Comparison of ENCODE assay signal across 9 cellular contexts in the genomic region with DNA sequence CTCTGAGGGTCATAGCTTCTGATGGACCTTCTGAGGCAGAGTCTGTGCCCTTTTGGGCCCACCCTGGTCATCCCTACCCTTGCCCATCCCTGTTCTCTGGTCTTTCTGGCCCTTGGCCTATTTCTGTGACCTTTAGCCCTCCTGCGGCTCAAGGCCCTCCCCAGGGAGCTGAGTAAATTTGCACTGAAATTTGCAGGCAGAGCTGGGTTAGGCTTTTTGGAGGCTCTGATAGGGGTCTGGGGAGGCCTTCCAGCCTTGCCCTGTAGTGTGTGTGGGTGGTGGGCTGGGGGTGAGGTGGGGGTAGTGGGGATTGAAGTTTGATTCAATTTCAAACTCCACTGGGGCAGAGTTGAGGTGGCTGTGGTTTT. TPM values are rescaled to one million over a fixed set of nuclear protein-coding genes. Genes with fewer than 3 reads are reported as not detected.
A peak's percentile ranks its signal among the peaks of the same experiment; 100 is the strongest.
DNase-seq lines count a peak whose midpoint lies in the region; ATAC-seq and TF ChIP-seq lines count a peak whose summit lies in the region.
"Had no signal": no experiment of that assay in that cellular context is flagged by ENCODE, and none has a peak within 500 bp of the region (broad histone marks: within the 10 kb centered on the region; RNA-seq: fewer than 3 reads in every experiment).

No MANE protein-coding gene starts in this region.

- no peak for TF ChIP-seq RAD21 in SK-N-SH (IDR thresholded peaks at IDR 0.05; ENCODE audit: low read length)

- H3K4me3 ChIP-seq in SK-N-SH (ENCODE audit: low read depth in 2 of 2, low read length in 1 of 2) (no peak overlapping the region), left lung (peak overlapping the region in 1 of 2 donors; percentile 26)

- H3K9me3 ChIP-seq in SK-N-SH (no peaks in the 10 kb centered on the region), left lung (no peaks in the 10 kb centered on the region)

- peak overlapping the region; percentile 74 for H3K4me3 Mint-ChIP-seq in activated CD4-positive, alpha-beta memory T cell treated with anti-CD3 and anti-CD28 coated beads for 36 hours
- peak overlapping the region; percentile 90 for H3K4me3 Mint-ChIP-seq in stimulated activated effector memory CD8-positive, alpha-beta T cell treated with anti-CD3 and anti-CD28 coated beads, Interleukin-12 subunit alpha, Interleukin-12 subunit beta, amount 100 ng/mL, for 72 hours

- no peak for TF ChIP-seq EP300 in SK-N-SH (IDR thresholded peaks at IDR 0.05; ENCODE audit: borderline replicate concordance in 1 of 2, low read depth in 1 of 2, low read length in 1 of 2)

- peaks cover 100% of the 10 kb centered on the region for H3K79me2 ChIP-seq in SK-N-SH (ENCODE audit: insufficient read depth)

- H3K27me3 ChIP-seq in SK-N-SH (ENCODE audit: insufficient read depth) = no peaks in the 10 kb centered on the region
- no peaks in the 10 kb centered on the region for H3K27me3 ChIP-seq in left lung

- H3K4me1 Mint-ChIP-seq in activated CD4-positive, alpha-beta memory T cell treated with anti-CD3 and anti-CD28 coated beads for 36 hours (ENCODE audit: low read depth) = peaks cover 95% of the 10 kb centered on the region
- peaks cover 95% of the 10 kb centered on the region for H3K4me1 Mint-ChIP-seq in stimulated activated effector memory CD8-positive, alpha-beta T cell treated with anti-CD3 and anti-CD28 coated beads, Interleukin-12 subunit alpha, Interleukin-12 subunit beta, amount 100 ng/mL, for 72 hours

- H3K9me2 ChIP-seq in SK-N-SH = no peaks in the 10 kb centered on the region

- peaks cover 2% of the 10 kb centered on the region for H3K27me3 Mint-ChIP-seq in activated CD4-positive, alpha-beta memory T cell treated with anti-CD3 and anti-CD28 coated beads for 36 hours

- WGBS in SK-N-SH (ENCODE audit: low lambda C conversion rate) = 55% methylated on average over 1 of the region's 1 CpG

- intact Hi-C loops in activated CD4-positive, alpha-beta memory T cell treated with anti-CD3 and anti-CD28 coated beads for 36 hours (cut with micrococcal nuclease) = no loop called here
- intact Hi-C loops in left lung (cut with DNase I) = no loop called here

- TF ChIP-seq CTCF in SK-N-SH (IDR thresholded peaks at IDR 0.05) (no peak), left lung (IDR thresholded peaks at IDR 0.05) (no peak)

- DNase-seq in SK-N-SH (no peak), left lung (peak in 1 of 2 donors; percentile 23), middle frontal gyrus (ENCODE audit: extremely low spot score, low spot score) (no peak)
- DNase-seq in activated CD4-positive, alpha-beta memory T cell treated with anti-CD3 and anti-CD28 coated beads for 36 hours = no peak
- no peak for DNase-seq in stimulated activated effector memory CD8-positive, alpha-beta T cell treated with anti-CD3 and anti-CD28 coated beads, Interleukin-12 subunit alpha, Interleukin-12 subunit beta, amount 100 ng/mL, for 72 hours (ENCODE audit: low spot score in 2 of 2)

- CTCF ChIA-PET in SK-N-SH (lab: Yijun Ruan, JAX) = interaction anchor here (1.1 to 57.6 kb wide), 5 partner anchors 13 to 120 kb away, joined by 3 to 1706 read pairs (median 6); a partner anchor contains a TSS
- CTCF ChIA-PET in activated CD4-positive, alpha-beta memory T cell treated with anti-CD3 and anti-CD28 coated beads for 36 hours (lab: Charles Lee) = interaction anchor here (0.9 to 6.9 kb wide), 8 partner anchors 10 to 135 kb away, joined by 3 to 34 read pairs (median 6); no protein-coding TSS in a partner anchor

- peaks cover 6% of the 10 kb centered on the region for H3K36me3 Mint-ChIP-seq in activated CD4-positive, alpha-beta memory T cell treated with anti-CD3 and anti-CD28 coated beads for 36 hours
- peaks cover 84% of the 10 kb centered on the region for H3K36me3 Mint-ChIP-seq in stimulated activated effector memory CD8-positive, alpha-beta T cell treated with anti-CD3 and anti-CD28 coated beads, Interleukin-12 subunit alpha, Interleukin-12 subunit beta, amount 100 ng/mL, for 72 hours

- POLR2A ChIA-PET in SK-N-SH (lab: Yijun Ruan, JAX) = interaction anchor here (0.8 to 1.6 kb wide), 2 partner anchors 15 to 24 kb away, joined by 3 to 6 read pairs; no protein-coding TSS in a partner anchor
- POLR2A ChIA-PET in activated CD4-positive, alpha-beta memory T cell treated with anti-CD3 and anti-CD28 coated beads for 36 hours (lab: Charles Lee) = interaction anchor here (1.1 to 2.4 kb wide), 4 partner anchors 10 to 20 kb away, joined by 3 to 8 read pairs (median 4); no protein-coding TSS in a partner anchor

- peaks cover 27% of the 10 kb centered on the region for H3F3A ChIP-seq in SK-N-SH (replicated peaks; ENCODE audit: insufficient read depth)

- no peak overlapping the region for H2AFZ ChIP-seq in SK-N-SH (ENCODE audit: low read depth)

- H3K27ac Mint-ChIP-seq in activated CD4-positive, alpha-beta memory T cell treated with anti-CD3 and anti-CD28 coated beads for 36 hours = peak overlapping the region; percentile 99
- peak overlapping the region; percentile 100 for H3K27ac Mint-ChIP-seq in stimulated activated effector memory CD8-positive, alpha-beta T cell treated with anti-CD3 and anti-CD28 coated beads, Interleukin-12 subunit alpha, Interleukin-12 subunit beta, amount 100 ng/mL, for 72 hours

- H3K36me3 ChIP-seq in SK-N-SH (replicated peaks in 1 of 2; ENCODE audit: control insufficient read depth in 1 of 2, insufficient read depth in 2 of 2, low read length in 1 of 2) = peaks cover 3 to 4% of the 10 kb centered on the region in 2 experiments
- H3K36me3 ChIP-seq in left lung = peaks cover 0 to 11% of the 10 kb centered on the region in 2 donors

- H3K9ac ChIP-seq in SK-N-SH = no peak overlapping the region

- H3K27ac ChIP-seq in SK-N-SH (ENCODE audit: low read depth in 2 of 2, low read length in 1 of 2) = peak overlapping the region in 1 of 2 experiments; percentile 45; a peak in 1 of 4 replicates
- H3K27ac ChIP-seq in left lung = peak overlapping the region; percentile 90 to 100
- H3K27ac ChIP-seq: 22Rv1 had no signal

- H3K9me3 Mint-ChIP-seq in activated CD4-positive, alpha-beta memory T cell treated with anti-CD3 and anti-CD28 coated beads for 36 hours = no peaks in the 10 kb centered on the region
- no peaks in the 10 kb centered on the region for H3K9me3 Mint-ChIP-seq in stimulated activated effector memory CD8-positive, alpha-beta T cell treated with anti-CD3 and anti-CD28 coated beads, Interleukin-12 subunit alpha, Interleukin-12 subunit beta, amount 100 ng/mL, for 72 hours

- peaks cover 76% of the 10 kb centered on the region for H4K20me1 ChIP-seq in SK-N-SH (ENCODE audit: insufficient read depth)

- H3K4me1 ChIP-seq in SK-N-SH (ENCODE audit: control insufficient read depth in 1 of 2, insufficient read depth in 2 of 2, low read depth in 1 of 2, low read length in 1 of 2) (peaks cover 75 to 88% of the 10 kb centered on the region in 2 experiments), left lung (peaks cover 87 to 99% of the 10 kb centered on the region in 2 donors)

- ATAC-seq in SK-N-SH treated with all-trans-retinoic acid at 6 μM for 48 hours (no peak), left lung (no peak), GM19397 (IDR thresholded peaks at IDR 0.05; ENCODE audit: unreplicated experiment) (no peak), esophagus mucosa (no peak)
- no peak for ATAC-seq in stimulated activated effector memory CD8-positive, alpha-beta T cell treated with anti-CD3 and anti-CD28 coated beads, Interleukin-12 subunit alpha, Interleukin-12 subunit beta, amount 100 ng/mL, for 72 hours

- H3K4me2 ChIP-seq in SK-N-SH = peak overlapping the region; percentile 61; the same call in 1 of the 2 replicates

TF ChIP-seq in SK-N-SH, 30 proteins besides CTCF, POLR2A, EP300 and RAD21 (continues in another document):
- no peak for TF ChIP-seq GABPA (IDR thresholded peaks at IDR 0.05; ENCODE audit: low read depth)

TF ChIP-seq in SK-N-SH treated with all-trans-retinoic acid at 6 μM for 48 hours, 23 proteins besides CTCF, POLR2A, EP300 and RAD21 (continues in another document):
- TF ChIP-seq ESRRG (CRISPR knock-in tag; IDR thresholded peaks at IDR 0.05) (no peak), ZFP3 (CRISPR knock-in tag; IDR thresholded peaks at IDR 0.05) (no peak)
- TF ChIP-seq, protein P1, sequence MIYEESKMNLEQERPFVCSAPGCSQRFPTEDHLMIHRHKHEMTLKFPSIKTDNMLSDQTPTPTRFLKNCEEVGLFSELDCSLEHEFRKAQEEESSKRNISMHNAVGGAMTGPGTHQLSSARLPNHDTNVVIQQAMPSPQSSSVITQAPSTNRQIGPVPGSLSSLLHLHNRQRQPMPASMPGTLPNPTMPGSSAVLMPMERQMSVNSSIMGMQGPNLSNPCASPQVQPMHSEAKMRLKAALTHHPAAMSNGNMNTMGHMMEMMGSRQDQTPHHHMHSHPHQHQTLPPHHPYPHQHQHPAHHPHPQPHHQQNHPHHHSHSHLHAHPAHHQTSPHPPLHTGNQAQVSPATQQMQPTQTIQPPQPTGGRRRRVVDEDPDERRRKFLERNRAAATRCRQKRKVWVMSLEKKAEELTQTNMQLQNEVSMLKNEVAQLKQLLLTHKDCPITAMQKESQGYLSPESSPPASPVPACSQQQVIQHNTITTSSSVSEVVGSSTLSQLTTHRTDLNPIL (CRISPR knock-in tag; IDR thresholded peaks at IDR 0.05; ENCODE audit: low read depth) = no peak

RNA-seq across cellular contexts. Expression of a gene that starts 17.8 kb away (rescaled TPM):
- 8.9 and 13.3 TPM in 2 replicates for polyA plus RNA-seq in SK-N-SH (2012; rRNA removed)
- polyA plus RNA-seq in SK-N-SH (2012; cell fraction: cytosol; rRNA removed) = 6.9 and 9.6 TPM in 2 replicates
- polyA plus RNA-seq in SK-N-SH (2012; cell fraction: nucleus; rRNA removed) = 13.2 and 15.0 TPM in 2 replicates
- 10 to 100 TPM; 31.2 TPM for total RNA-seq in activated CD4-positive, alpha-beta memory T cell treated with anti-CD3 and anti-CD28 coated beads for 36 hours
- 10 to 100 TPM; 54.7 to 62.6 TPM for total RNA-seq in left lung
- total RNA-seq in esophagus mucosa = 8.2 TPM

RNA-seq across cellular contexts. Expression of a gene that starts 37.7 kb away (rescaled TPM):
- polyA plus RNA-seq in SK-N-SH (2012; rRNA removed) = not detected in 2 replicates
- not detected in 2 replicates for polyA plus RNA-seq in SK-N-SH (2012; cell fraction: cytosol; rRNA removed)
- not detected in 2 replicates for polyA plus RNA-seq in SK-N-SH (2012; cell fraction: nucleus; rRNA removed)
- total RNA-seq in activated CD4-positive, alpha-beta memory T cell treated with anti-CD3 and anti-CD28 coated beads for 36 hours = under 1 TPM in 1 of 2 experiments, not detected in 1; 0.27 TPM
- total RNA-seq in left lung = 1 to 10 TPM; 3.0 to 3.6 TPM
- total RNA-seq in esophagus mucosa = 0.28 TPM

RNA-seq across cellular contexts. Expression of a gene that starts 39.1 kb away (rescaled TPM):
- 12.7 and 12.8 TPM in 2 replicates for polyA plus RNA-seq in SK-N-SH (2012; rRNA removed)
- 15.2 and 16.8 TPM in 2 replicates for polyA plus RNA-seq in SK-N-SH (2012; cell fraction: cytosol; rRNA removed)
- polyA plus RNA-seq in SK-N-SH (2012; cell fraction: nucleus; rRNA removed) = 8.3 and 11.7 TPM in 2 replicates
- 10 to 100 TPM; 95.6 to 95.7 TPM for total RNA-seq in activated CD4-positive, alpha-beta memory T cell treated with anti-CD3 and anti-CD28 coated beads for 36 hours
- total RNA-seq in left lung (10 to 100 TPM; 12.8 to 24.1 TPM), esophagus mucosa (12.8 TPM)
